ENCODE assay signal across 14 cellular contexts in the genomic region with DNA sequence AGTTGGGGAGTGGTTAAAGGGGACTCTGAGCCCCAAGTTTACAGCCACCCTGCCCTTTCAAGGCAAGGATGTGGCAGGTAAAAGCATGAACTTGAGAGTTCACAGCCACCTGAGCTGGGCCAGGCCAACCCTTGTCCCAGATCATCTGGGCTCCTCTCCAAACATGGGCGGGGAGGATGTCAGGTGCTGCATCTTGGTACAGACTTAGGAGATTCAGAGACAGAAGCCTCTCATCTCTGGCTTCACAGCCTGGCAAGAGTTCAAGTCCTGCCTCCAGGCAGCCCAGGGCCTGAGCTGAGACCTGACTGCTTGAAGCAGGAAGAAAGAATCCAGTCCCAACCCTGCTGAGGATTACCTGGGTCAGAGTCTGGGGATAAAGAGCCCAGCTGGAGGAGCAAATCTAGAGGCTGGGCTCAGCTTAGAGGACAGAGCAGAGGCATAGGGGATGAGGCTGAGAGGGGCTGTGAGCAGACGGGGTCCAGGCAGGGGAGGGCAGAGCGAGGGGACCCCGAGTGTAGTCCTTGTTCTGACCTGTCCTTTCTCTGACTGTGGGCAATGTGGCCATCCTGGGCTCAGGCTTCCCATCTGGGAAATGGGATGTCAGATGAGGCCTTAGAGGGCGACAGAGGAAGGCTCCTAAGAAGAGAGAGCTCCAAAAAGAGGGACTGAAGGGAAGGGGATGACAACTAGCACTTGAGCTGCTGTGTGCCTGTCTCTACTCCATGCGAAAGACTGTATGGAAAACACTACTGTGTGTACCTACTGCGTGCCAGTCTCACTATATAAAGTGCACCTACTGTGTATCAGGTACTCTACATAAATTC. TPM values are rescaled to one million over a fixed set of nuclear protein-coding genes. Genes with fewer than 3 reads are reported as not detected.
A peak's percentile ranks its signal among the peaks of the same experiment; 100 is the strongest.
DNase-seq lines count a peak whose midpoint lies in the region; ATAC-seq and TF ChIP-seq lines count a peak whose summit lies in the region.
"Had no signal": no experiment of that assay in that cellular context is flagged by ENCODE, and none has a peak within 500 bp of the region (broad histone marks: within the 10 kb centered on the region; RNA-seq: fewer than 3 reads in every experiment).

No MANE protein-coding gene starts in this region.

- intact Hi-C loops in CD14-positive monocyte (cut with micrococcal nuclease), result no loop called here
- intact Hi-C loops in thyroid gland (cut with DNase I), result no loop called here

- H3K27ac Mint-ChIP-seq in activated CD8-positive, alpha-beta T cell treated with anti-CD3 and anti-CD28 coated beads, Interleukin-2, amount 10 ng/mL, durations not matched to agents 7 days and 5 days, result peak overlapping the region; percentile 30
- H3K27ac Mint-ChIP-seq in stimulated activated effector memory CD8-positive, alpha-beta T cell treated with anti-CD3 and anti-CD28 coated beads, Interleukin-12 subunit alpha, Interleukin-12 subunit beta, amount 100 ng/mL, for 72 hours, result no peak overlapping the region
- H3K27ac Mint-ChIP-seq in CD14-positive monocyte, result no peak overlapping the region
- H3K27ac Mint-ChIP-seq: T-helper 2 cell treated with Interferon-gamma antibody and Interleukin-4, amounts not matched to agents 5 μg/mL and 100 μg/mL, for 36 hours had no signal

- peak; percentile 8 for DNase-seq in DMS79 treated with DMSO at 0.1 percent for 48 hours (lab: John Stamatoyannopoulos, UW)
- no peak for DNase-seq in activated CD8-positive, alpha-beta T cell treated with anti-CD3 and anti-CD28 coated beads, Interleukin-2, amount 10 ng/mL, durations not matched to agents 7 days and 5 days
- peak; percentile 7 for DNase-seq in inferior parietal cortex (ENCODE audit: extremely low spot score)
- no peak for DNase-seq in stimulated activated effector memory CD8-positive, alpha-beta T cell treated with anti-CD3 and anti-CD28 coated beads, Interleukin-12 subunit alpha, Interleukin-12 subunit beta, amount 100 ng/mL, for 72 hours (ENCODE audit: low spot score in 2 of 2)
- DNase-seq in CD14-positive monocyte (ENCODE audit: low spot score), result no peak
- DNase-seq in kidney tubule cell (ENCODE audit: low spot score), result no peak
- no peak for DNase-seq in thyroid gland
- DNase-seq: activated CD8-positive, alpha-beta memory T cell treated with anti-CD3 and anti-CD28 coated beads, Interleukin-2, amount 50 U/mL, for 4 hours; NCI-H187 treated with DMSO at 0.1 percent for 48 hours had no signal

- H3K4me1 Mint-ChIP-seq in activated CD8-positive, alpha-beta T cell treated with anti-CD3 and anti-CD28 coated beads, Interleukin-2, amount 10 ng/mL, durations not matched to agents 7 days and 5 days (ENCODE audit: low read depth), result no peaks in the 10 kb centered on the region
- peaks cover 5% of the 10 kb centered on the region for H3K4me1 Mint-ChIP-seq in stimulated activated effector memory CD8-positive, alpha-beta T cell treated with anti-CD3 and anti-CD28 coated beads, Interleukin-12 subunit alpha, Interleukin-12 subunit beta, amount 100 ng/mL, for 72 hours
- peaks cover 8% of the 10 kb centered on the region for H3K4me1 Mint-ChIP-seq in CD14-positive monocyte

- TF ChIP-seq POLR2A in thyroid gland (IDR thresholded peaks at IDR 0.05), result no peak

- H3K4me1 ChIP-seq in thyroid gland, result no peaks in the 10 kb centered on the region

- WGBS in thyroid gland, 2 donors, result 84 to 90% methylated on average over 6 to 7 of the region's 7 CpGs

- TF ChIP-seq CTCF in CD14-positive monocyte (IDR thresholded peaks at IDR 0.05), result no peak
- TF ChIP-seq CTCF in thyroid gland (IDR thresholded peaks at IDR 0.05), result no peak

- no peaks in the 10 kb centered on the region for H3K36me3 Mint-ChIP-seq in activated CD8-positive, alpha-beta T cell treated with anti-CD3 and anti-CD28 coated beads, Interleukin-2, amount 10 ng/mL, durations not matched to agents 7 days and 5 days (ENCODE audit: low read depth)
- H3K36me3 Mint-ChIP-seq in stimulated activated effector memory CD8-positive, alpha-beta T cell treated with anti-CD3 and anti-CD28 coated beads, Interleukin-12 subunit alpha, Interleukin-12 subunit beta, amount 100 ng/mL, for 72 hours, result no peaks in the 10 kb centered on the region
- H3K36me3 Mint-ChIP-seq in CD14-positive monocyte, result no peaks in the 10 kb centered on the region
- H3K36me3 Mint-ChIP-seq: naive thymus-derived CD8-positive, alpha-beta T cell had no signal

- no peaks in the 10 kb centered on the region for H3K9me3 Mint-ChIP-seq in activated CD8-positive, alpha-beta T cell treated with anti-CD3 and anti-CD28 coated beads, Interleukin-2, amount 10 ng/mL, durations not matched to agents 7 days and 5 days (ENCODE audit: insufficient read depth)
- H3K9me3 Mint-ChIP-seq in stimulated activated effector memory CD8-positive, alpha-beta T cell treated with anti-CD3 and anti-CD28 coated beads, Interleukin-12 subunit alpha, Interleukin-12 subunit beta, amount 100 ng/mL, for 72 hours, result no peaks in the 10 kb centered on the region
- H3K9me3 Mint-ChIP-seq in CD14-positive monocyte, result peaks cover 0 to 3% (median 0%) of the 10 kb centered on the region in 7 donors
- H3K9me3 Mint-ChIP-seq: T-helper 2 cell treated with Interferon-gamma antibody and Interleukin-4, amounts not matched to agents 5 μg/mL and 100 μg/mL, for 36 hours had no signal

- no peaks in the 10 kb centered on the region for H3K27me3 Mint-ChIP-seq in activated CD8-positive, alpha-beta T cell treated with anti-CD3 and anti-CD28 coated beads, Interleukin-2, amount 10 ng/mL, durations not matched to agents 7 days and 5 days (ENCODE audit: low read depth)
- peaks cover 7 to 11% (median 10%) of the 10 kb centered on the region in 3 donors for H3K27me3 Mint-ChIP-seq in CD14-positive monocyte (ENCODE audit: low read depth in 3 of 3)

- H3K4me3 ChIP-seq in thyroid gland (replicated peaks in 1 of 3), result no peak overlapping the region
- H3K4me3 ChIP-seq: BLaER1 had no signal

- CTCF ChIA-PET in activated CD8-positive, alpha-beta T cell treated with anti-CD3 and anti-CD28 coated beads, Interleukin-2, amount 10 ng/mL, durations not matched to agents 7 days and 5 days (lab: Charles Lee), result no interaction called here

- no peaks in the 10 kb centered on the region for H3K27me3 ChIP-seq in thyroid gland
- H3K27me3 ChIP-seq: BLaER1 had no signal

- no peaks in the 10 kb centered on the region for H3K36me3 ChIP-seq in thyroid gland
- H3K36me3 ChIP-seq: BLaER1 had no signal

- peak overlapping the region in 1 of 3 donors; percentile 25 for H3K27ac ChIP-seq in thyroid gland
- H3K27ac ChIP-seq: BLaER1 had no signal

- H3K9me3 ChIP-seq in thyroid gland, result no peaks in the 10 kb centered on the region
- H3K9me3 ChIP-seq: BLaER1 had no signal

- POLR2A ChIA-PET in activated CD8-positive, alpha-beta T cell treated with anti-CD3 and anti-CD28 coated beads, Interleukin-2, amount 10 ng/mL, durations not matched to agents 7 days and 5 days (lab: Charles Lee), result no interaction called here

- H3K4me3 Mint-ChIP-seq in activated CD8-positive, alpha-beta T cell treated with anti-CD3 and anti-CD28 coated beads, Interleukin-2, amount 10 ng/mL, durations not matched to agents 7 days and 5 days, result no peak overlapping the region
- no peak overlapping the region for H3K4me3 Mint-ChIP-seq in stimulated activated effector memory CD8-positive, alpha-beta T cell treated with anti-CD3 and anti-CD28 coated beads, Interleukin-12 subunit alpha, Interleukin-12 subunit beta, amount 100 ng/mL, for 72 hours
- no peak overlapping the region for H3K4me3 Mint-ChIP-seq in CD14-positive monocyte
- H3K4me3 Mint-ChIP-seq: naive thymus-derived CD8-positive, alpha-beta T cell; T-helper 2 cell treated with Interferon-gamma antibody and Interleukin-4, amounts not matched to agents 5 μg/mL and 100 μg/mL, for 36 hours had no signal

- ATAC-seq in activated CD8-positive, alpha-beta T cell treated with anti-CD3 and anti-CD28 coated beads, Interleukin-2, amount 10 ng/mL, durations not matched to agents 7 days and 5 days, result no peak
- ATAC-seq in stimulated activated effector memory CD8-positive, alpha-beta T cell treated with anti-CD3 and anti-CD28 coated beads, Interleukin-12 subunit alpha, Interleukin-12 subunit beta, amount 100 ng/mL, for 72 hours, result peak; percentile 53
- no peak for ATAC-seq in GM18870 (IDR thresholded peaks at IDR 0.05; ENCODE audit: unreplicated experiment)

RNA-seq across cellular contexts. Expression of gene OR10H5, which starts 6.7 kb away (rescaled TPM):
- total RNA-seq in activated CD8-positive, alpha-beta T cell treated with anti-CD3 and anti-CD28 coated beads, Interleukin-2, amount 10 ng/mL, durations not matched to agents 7 days and 5 days, result not detected
- not detected for polyA plus RNA-seq in CD14-positive monocyte
- not detected for total RNA-seq in thyroid gland
- total RNA-seq: H1; naive thymus-derived CD8-positive, alpha-beta T cell had no signal
- polyA plus RNA-seq: H1; naive thymus-derived CD8-positive, alpha-beta T cell had no signal

RNA-seq across cellular contexts. Expression of gene OR10H1, which starts 34.7 kb away (rescaled TPM):
- total RNA-seq in activated CD8-positive, alpha-beta T cell treated with anti-CD3 and anti-CD28 coated beads, Interleukin-2, amount 10 ng/mL, durations not matched to agents 7 days and 5 days, result not detected
- polyA plus RNA-seq in CD14-positive monocyte, result not detected
- total RNA-seq in thyroid gland, result not detected
- total RNA-seq: H1; naive thymus-derived CD8-positive, alpha-beta T cell had no signal
- polyA plus RNA-seq: H1; naive thymus-derived CD8-positive, alpha-beta T cell had no signal

RNA-seq across cellular contexts. Expression of gene OR10H3, which starts 43.0 kb away (rescaled TPM):
- not detected for total RNA-seq in activated CD8-positive, alpha-beta T cell treated with anti-CD3 and anti-CD28 coated beads, Interleukin-2, amount 10 ng/mL, durations not matched to agents 7 days and 5 days
- not detected for polyA plus RNA-seq in CD14-positive monocyte
- total RNA-seq in thyroid gland, result not detected
- total RNA-seq: H1; naive thymus-derived CD8-positive, alpha-beta T cell had no signal
- polyA plus RNA-seq: H1; naive thymus-derived CD8-positive, alpha-beta T cell had no signal

RNA-seq across cellular contexts. Expression of gene OR10H2, which starts 53.0 kb away (rescaled TPM):
- total RNA-seq in activated CD8-positive, alpha-beta T cell treated with anti-CD3 and anti-CD28 coated beads, Interleukin-2, amount 10 ng/mL, durations not matched to agents 7 days and 5 days, result not detected
- polyA plus RNA-seq in CD14-positive monocyte, result not detected
- total RNA-seq in thyroid gland, result not detected
- total RNA-seq: H1; naive thymus-derived CD8-positive, alpha-beta T cell had no signal
- polyA plus RNA-seq: H1; naive thymus-derived CD8-positive, alpha-beta T cell had no signal

Comparison
In these comparisons a context has a peak if more than half of its experiments do, and no peak if none do; other contexts are left out.
1. DNase-seq: peak in DMS79 treated with DMSO at 0.1 percent for 48 hours (single experiment) and inferior parietal cortex (single experiment); none in activated CD8-positive, alpha-beta T cell treated with anti-CD3 and anti-CD28 coated beads, Interleukin-2, amount 10 ng/mL, durations not matched to agents 7 days and 5 days (single experiment), stimulated activated effector memory CD8-positive, alpha-beta T cell treated with anti-CD3 and anti-CD28 coated beads, Interleukin-12 subunit alpha, Interleukin-12 subunit beta, amount 100 ng/mL, for 72 hours (0 of 2), CD14-positive monocyte (single experiment), kidney tubule cell (single experiment) and thyroid gland (0 of 2).